ENCODE assay signal across 7 cellular contexts in the genomic region with DNA sequence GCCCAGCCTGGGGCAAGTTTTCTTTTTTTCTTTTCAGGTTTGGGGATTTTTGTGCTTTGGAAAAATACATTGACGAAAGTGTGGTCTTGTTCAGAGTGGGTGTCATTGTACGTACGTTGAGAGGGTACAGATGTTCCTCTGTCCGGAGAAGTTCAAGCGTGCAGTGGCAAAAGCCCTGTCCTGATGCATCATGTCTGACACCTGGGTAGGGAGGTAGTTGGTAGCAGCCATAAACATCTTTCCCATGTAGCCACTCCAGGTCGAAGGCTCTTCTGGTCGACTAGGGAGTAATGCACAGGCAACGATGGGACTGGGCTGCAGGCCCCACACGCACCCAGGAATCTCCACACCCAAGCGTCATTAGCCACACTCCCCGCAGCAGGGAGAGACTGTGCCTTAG.
"Had no signal": no experiment of that assay in that cellular context is flagged by ENCODE, and none has a peak within 500 bp of the region (broad histone marks: within the 10 kb centered on the region; RNA-seq: fewer than 3 reads in every experiment).

No MANE protein-coding gene starts in this region.

- H2AFZ ChIP-seq: GM23248 had no signal

- H3K9me3 Mint-ChIP-seq: IgD-negative memory B cell had no signal

- H3K4me3 ChIP-seq: GM23248 had no signal

- FAIRE-seq: HepG2 had no signal

- DNase-seq: GM23248, GOT3, H7, HCEC 1CT, KBM-7 had no signal

- H3K27ac Mint-ChIP-seq: IgD-negative memory B cell had no signal

- H3K4me3 Mint-ChIP-seq: IgD-negative memory B cell had no signal

- H3K27me3 Mint-ChIP-seq: IgD-negative memory B cell had no signal

- H3K27ac ChIP-seq: GM23248 had no signal

- H3K9ac ChIP-seq: GM23248 had no signal
